8 cellular contexts compared by ENCODE assay signal in genomic region chr2:128316777-128317185, GRCh38.
DNase-seq lines count a peak whose midpoint lies in the region; ATAC-seq lines count a peak whose summit lies in the region.

No MANE protein-coding gene starts in this region.

- peak overlapping the region; percentile 22 for H3K27ac Mint-ChIP-seq in activated naive CD8-positive, alpha-beta T cell
- H3K27ac Mint-ChIP-seq in stimulated activated naive CD8-positive, alpha-beta T cell treated with anti-CD3 and anti-CD28 coated beads, Interleukin-15, amount 100 ng/mL, for 72 hours = peak overlapping the region in 1 of 2 donors; percentile 52

- no peaks in the 10 kb centered on the region for H3K36me3 Mint-ChIP-seq in activated naive CD8-positive, alpha-beta T cell

- peaks cover 52% of the 10 kb centered on the region for H3K4me1 Mint-ChIP-seq in activated naive CD8-positive, alpha-beta T cell (ENCODE audit: low read depth)
- peaks cover 67% of the 10 kb centered on the region for H3K4me1 Mint-ChIP-seq in stimulated activated naive CD8-positive, alpha-beta T cell treated with anti-CD3 and anti-CD28 coated beads, Interleukin-15, amount 100 ng/mL, for 72 hours

- no peaks in the 10 kb centered on the region for H3K9me3 Mint-ChIP-seq in activated naive CD8-positive, alpha-beta T cell (ENCODE audit: low read depth)
- no peaks in the 10 kb centered on the region for H3K9me3 Mint-ChIP-seq in stimulated activated naive CD8-positive, alpha-beta T cell treated with anti-CD3 and anti-CD28 coated beads, Interleukin-15, amount 100 ng/mL, for 72 hours

- peak overlapping the region; percentile 92 for H3K4me3 Mint-ChIP-seq in activated naive CD8-positive, alpha-beta T cell
- H3K4me3 Mint-ChIP-seq in stimulated activated naive CD8-positive, alpha-beta T cell treated with anti-CD3 and anti-CD28 coated beads, Interleukin-15, amount 100 ng/mL, for 72 hours = peak overlapping the region; percentile 95 to 99

- DNase-seq in DMS 273 (lab: John Stamatoyannopoulos, UW; ENCODE audit: unreplicated experiment) (peak; percentile 33), DMS 273 treated with DMSO at 0.1 percent for 48 hours (lab: John Stamatoyannopoulos, UW) (no peak), iPS-NIHi7 (ENCODE audit: extremely low spot score) (peak; percentile 8), NCI-H1105 treated with DMSO at 0.1 percent for 48 hours (lab: John Stamatoyannopoulos, UW) (no peak)
- peak in 1 of 2 donors; percentile 7 for DNase-seq in stimulated activated naive CD8-positive, alpha-beta T cell treated with anti-CD3 and anti-CD28 coated beads, Interleukin-15, amount 100 ng/mL, for 72 hours

- ATAC-seq in stimulated activated naive CD8-positive, alpha-beta T cell treated with anti-CD3 and anti-CD28 coated beads, Interleukin-15, amount 100 ng/mL, for 72 hours = no peak
- no peak for ATAC-seq in GM19324 (IDR thresholded peaks at IDR 0.05; ENCODE audit: low FRiP score, unreplicated experiment)
- no peak for ATAC-seq in HG02610 (IDR thresholded peaks at IDR 0.05; ENCODE audit: unreplicated experiment)

- H3K27me3 Mint-ChIP-seq in activated naive CD8-positive, alpha-beta T cell = no peaks in the 10 kb centered on the region
- H3K27me3 Mint-ChIP-seq in stimulated activated naive CD8-positive, alpha-beta T cell treated with anti-CD3 and anti-CD28 coated beads, Interleukin-15, amount 100 ng/mL, for 72 hours = peaks cover 16% of the 10 kb centered on the region

Comparison
In these comparisons a context has a peak if more than half of its experiments do, and no peak if none do; other contexts are left out.
1. DNase-seq: peak in DMS 273 (single experiment) and iPS-NIHi7 (single experiment); none in DMS 273 treated with DMSO at 0.1 percent for 48 hours (single experiment) and NCI-H1105 treated with DMSO at 0.1 percent for 48 hours (single experiment).